In genomic region chr11:19774329-19774728, GRCh38 we compare ENCODE assay signal across 8 cellular contexts.
"Had no signal": no experiment of that assay in that cellular context is flagged by ENCODE, and none has a peak within 500 bp of the region (broad histone marks: within the 10 kb centered on the region; RNA-seq: fewer than 3 reads in every experiment).

No MANE protein-coding gene starts in this region.

- H3K4me1 ChIP-seq: HAP-1 had no signal

- H3K27ac Mint-ChIP-seq: GM23338 had no signal

- H3K4me3 Mint-ChIP-seq: GM23338 had no signal

- H3K9me3 ChIP-seq: HAP-1 had no signal

- ATAC-seq: GM23338, HCT116, K562 had no signal

- H3K4me3 ChIP-seq: GM23338, HAP-1, K562 had no signal

- H3K9me3 Mint-ChIP-seq: GM23338 had no signal

- H3K36me3 ChIP-seq: HAP-1 had no signal

- H2AFZ ChIP-seq: GM23338 had no signal

- FAIRE-seq: HTR-8/SVneo, K562 had no signal

- DNase-seq: H7, IMR-90 had no signal

- H3K27ac ChIP-seq: KMS-11 had no signal

- H3K4me2 ChIP-seq: GM23338, KMS-11 had no signal

- H3K9ac ChIP-seq: KMS-11 had no signal
